ENCODE assay signal across 19 cellular contexts in the genomic region with DNA sequence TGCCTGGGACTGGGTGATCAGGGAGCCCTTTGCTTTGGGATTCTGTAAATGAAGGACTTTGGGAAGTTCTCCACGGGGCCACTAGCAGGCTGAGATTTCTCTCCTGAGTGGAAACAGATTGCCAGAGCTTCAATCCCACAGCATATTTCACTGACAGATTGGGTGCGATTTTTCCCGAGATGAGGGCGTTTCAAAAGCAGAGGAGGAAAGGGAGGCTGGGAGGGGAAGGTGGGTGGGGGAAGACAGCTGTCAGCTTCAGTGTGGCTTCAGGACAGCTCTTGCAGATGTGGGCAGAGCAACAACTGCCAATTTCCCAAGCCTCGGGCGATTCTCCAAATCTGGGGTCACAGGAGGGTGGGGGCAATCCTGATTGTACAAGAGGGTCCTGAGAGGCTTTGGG.
"Had no signal": no experiment of that assay in that cellular context is flagged by ENCODE, and none has a peak within 500 bp of the region (broad histone marks: within the 10 kb centered on the region; RNA-seq: fewer than 3 reads in every experiment).

No MANE protein-coding gene starts in this region.

- H3K27me3 ChIP-seq: brain microvascular endothelial cell, neutrophil, upper lobe of left lung had no signal

- H3K4me1 ChIP-seq: parathyroid adenoma, upper lobe of left lung had no signal

- H3K9me3 ChIP-seq: neutrophil, upper lobe of left lung had no signal

- H3K4me3 ChIP-seq: skin epidermis, upper lobe of left lung had no signal

- H3K36me3 ChIP-seq: brain microvascular endothelial cell, neutrophil, upper lobe of left lung had no signal

- H3K27ac ChIP-seq: brain microvascular endothelial cell, neutrophil, parathyroid adenoma, skin epidermis, upper lobe of left lung had no signal

- DNase-seq: activated CD4-positive, alpha-beta T cell treated with anti-CD3 and anti-CD28 coated beads, Interleukin-2, amount 10 ng/mL, durations not matched to agents 24 days and 14 days; activated CD4-positive, CD25-positive, alpha-beta regulatory T cell; activated CD8-positive, alpha-beta memory T cell treated with anti-CD3 and anti-CD28 coated beads for 24 hours; activated naive CD4-positive, alpha-beta T cell; brain microvascular endothelial cell; cerebellar nuclear complex; effector memory CD8-positive, alpha-beta T cell; foreskin melanocyte; immature natural killer cell; midbrain; naive thymus-derived CD8-positive, alpha-beta T cell; stimulated activated CD4-positive, alpha-beta T cell treated with anti-CD3 and anti-CD28 coated beads, Interleukin-15, amount 100 ng/mL, for 24 hours; stimulated activated CD4-positive, alpha-beta T cell treated with anti-CD3 and anti-CD28 coated beads, Interleukin-4, amount 100 ng/mL, for 1 hour; stimulated activated naive B cell treated with anti-CD40 and anti-IgM and Interleukin-4, amounts not matched to agents 10 μg/mL and 1 μg/mL and 100 μg/mL, for 72 hours; substantia nigra; upper lobe of left lung had no signal
